In genomic region chr14:92549853-92550244, GRCh38 we compare ENCODE assay signal across 9 cellular contexts. TPM values are rescaled to one million over a fixed set of nuclear protein-coding genes. Genes with fewer than 3 reads are reported as not detected.
DNase-seq lines count a peak whose midpoint lies in the region; ATAC-seq and TF ChIP-seq lines count a peak whose summit lies in the region.
"Had no signal": no experiment of that assay in that cellular context is flagged by ENCODE, and none has a peak within 500 bp of the region (broad histone marks: within the 10 kb centered on the region; RNA-seq: fewer than 3 reads in every experiment).

No MANE protein-coding gene starts in this region.

- H3K27me3 Mint-ChIP-seq in activated CD8-positive, alpha-beta T cell treated with anti-CD3 and anti-CD28 coated beads, Interleukin-2, amount 10 ng/mL, durations not matched to agents 7 days and 5 days (ENCODE audit: low read depth): no peaks in the 10 kb centered on the region
- H3K27me3 Mint-ChIP-seq in activated CD8-positive, alpha-beta T cell treated with anti-CD3 and anti-CD28 coated beads for 36 hours: no peaks in the 10 kb centered on the region

- H2BK120ac ChIP-seq in mesenchymal stem cell (ENCODE audit: low read depth, low read length): no peak overlapping the region

- H3K27ac ChIP-seq in coronary artery: peak overlapping the region; percentile 80 to 88
- no peak overlapping the region for H3K27ac ChIP-seq in mesenchymal stem cell (ENCODE audit: low read length, poor library complexity, severe bottlenecking)
- peak overlapping the region; percentile 71 to 80 for H3K27ac ChIP-seq in uterus

- H3K4me3 ChIP-seq in coronary artery (peak overlapping the region; percentile 50), mesenchymal stem cell (ENCODE audit: insufficient read depth in 1 of 2, low read depth in 1 of 2, low read length in 2 of 2) (peak overlapping the region in 1 of 2 experiments; percentile 12), uterus (no peak overlapping the region)

- peak overlapping the region in 1 of 2 experiments; percentile 5 for H3K18ac ChIP-seq in mesenchymal stem cell (ENCODE audit: low read depth in 1 of 2, low read length in 2 of 2)

- H3K9me3 ChIP-seq in mesenchymal stem cell (ENCODE audit: control insufficient read depth, low read length) (no peaks in the 10 kb centered on the region), uterus (no peaks in the 10 kb centered on the region)

- DNase-seq in activated CD8-positive, alpha-beta T cell treated with anti-CD3 and anti-CD28 coated beads, Interleukin-2, amount 10 ng/mL, durations not matched to agents 7 days and 5 days: no peak
- DNase-seq in activated CD8-positive, alpha-beta T cell treated with anti-CD3 and anti-CD28 coated beads for 36 hours: no peak
- DNase-seq in coronary artery (ENCODE audit: low spot score): peak; percentile 87
- DNase-seq in mesenchymal stem cell: no peak
- peak in 1 of 2 donors; percentile 55 for DNase-seq in uterus
- DNase-seq in ureter (ENCODE audit: low spot score): no peak
- DNase-seq in HCEC 1CT: no peak
- DNase-seq: activated naive CD4-positive, alpha-beta T cell had no signal

- no peak overlapping the region for H3K4ac ChIP-seq in mesenchymal stem cell (ENCODE audit: low read depth in 1 of 2, low read length in 2 of 2)

- no peak overlapping the region for H3K4me2 ChIP-seq in mesenchymal stem cell (ENCODE audit: low read length, poor library complexity, severe bottlenecking)

- intact Hi-C loops in activated CD8-positive, alpha-beta T cell treated with anti-CD3 and anti-CD28 coated beads for 36 hours (cut with micrococcal nuclease): no loop called here
- intact Hi-C loops in uterus (cut with DNase I; ENCODE audit: low total_unique reads): no loop called here

- H2AFZ ChIP-seq in mesenchymal stem cell (ENCODE audit: low read depth, low read length): no peak overlapping the region

- H4K91ac ChIP-seq in mesenchymal stem cell (ENCODE audit: low read length): no peak overlapping the region

- H3K4me3 Mint-ChIP-seq in activated CD8-positive, alpha-beta T cell treated with anti-CD3 and anti-CD28 coated beads, Interleukin-2, amount 10 ng/mL, durations not matched to agents 7 days and 5 days: no peak overlapping the region
- no peak overlapping the region for H3K4me3 Mint-ChIP-seq in activated CD8-positive, alpha-beta T cell treated with anti-CD3 and anti-CD28 coated beads for 36 hours

- peaks cover 28% of the 10 kb centered on the region for H3K4me1 ChIP-seq in mesenchymal stem cell (ENCODE audit: control insufficient read depth, insufficient read depth, low read depth, low read length)
- H3K4me1 ChIP-seq in uterus: peaks cover 0 to 6% of the 10 kb centered on the region in 2 donors

- H3K79me1 ChIP-seq in mesenchymal stem cell (replicated peaks; ENCODE audit: low read length, poor library complexity, severe bottlenecking): peaks cover 21% of the 10 kb centered on the region

- H3K23ac ChIP-seq in mesenchymal stem cell (ENCODE audit: low read length in 2 of 2): no peak overlapping the region

- POLR2A ChIA-PET in activated CD8-positive, alpha-beta T cell treated with anti-CD3 and anti-CD28 coated beads, Interleukin-2, amount 10 ng/mL, durations not matched to agents 7 days and 5 days (lab: Charles Lee): interaction anchor here (0.8 to 1.1 kb wide), 4 partner anchors 10 to 53 kb away, joined by 3 to 4 read pairs (median 4); no protein-coding TSS in a partner anchor
- POLR2A ChIA-PET in activated CD8-positive, alpha-beta T cell treated with anti-CD3 and anti-CD28 coated beads for 36 hours (lab: Charles Lee): interaction anchor here (0.7 to 1.5 kb wide), 3 partner anchors 11 to 75 kb away, joined by 3 read pairs; no protein-coding TSS in a partner anchor

- TF ChIP-seq POLR2A in uterus (IDR thresholded peaks at IDR 0.05): no peak

- H3K14ac ChIP-seq in mesenchymal stem cell (ENCODE audit: low read length in 2 of 2): no peak overlapping the region

- H2BK5ac ChIP-seq in mesenchymal stem cell (ENCODE audit: low read depth, low read length, poor library complexity, severe bottlenecking): no peak overlapping the region

- peaks cover 58% of the 10 kb centered on the region for H3K4me1 Mint-ChIP-seq in activated CD8-positive, alpha-beta T cell treated with anti-CD3 and anti-CD28 coated beads, Interleukin-2, amount 10 ng/mL, durations not matched to agents 7 days and 5 days (ENCODE audit: low read depth)
- peaks cover 56% of the 10 kb centered on the region for H3K4me1 Mint-ChIP-seq in activated CD8-positive, alpha-beta T cell treated with anti-CD3 and anti-CD28 coated beads for 36 hours (ENCODE audit: low read depth)

- peak overlapping the region; percentile 15 for H3K27ac Mint-ChIP-seq in activated CD8-positive, alpha-beta T cell treated with anti-CD3 and anti-CD28 coated beads, Interleukin-2, amount 10 ng/mL, durations not matched to agents 7 days and 5 days
- no peak overlapping the region for H3K27ac Mint-ChIP-seq in activated CD8-positive, alpha-beta T cell treated with anti-CD3 and anti-CD28 coated beads for 36 hours

- peak overlapping the region; percentile 63 for H3K9ac ChIP-seq in mesenchymal stem cell (ENCODE audit: low read length)

- no peak overlapping the region for H2AK5ac ChIP-seq in mesenchymal stem cell (ENCODE audit: low read length, severe bottlenecking)

- WGBS in mesenchymal stem cell: 86% methylated on average over 4 of the region's 7 CpGs

- no peak for ATAC-seq in activated CD8-positive, alpha-beta T cell treated with anti-CD3 and anti-CD28 coated beads, Interleukin-2, amount 10 ng/mL, durations not matched to agents 7 days and 5 days
- no peak for ATAC-seq in activated CD8-positive, alpha-beta T cell treated with anti-CD3 and anti-CD28 coated beads for 36 hours
- ATAC-seq in HG03460 (IDR thresholded peaks at IDR 0.05; ENCODE audit: unreplicated experiment): no peak

- CTCF ChIA-PET in activated CD8-positive, alpha-beta T cell treated with anti-CD3 and anti-CD28 coated beads, Interleukin-2, amount 10 ng/mL, durations not matched to agents 7 days and 5 days (lab: Charles Lee): interaction anchor here (1.1 to 2.8 kb wide), 7 partner anchors 11 to 132 kb away, joined by 3 to 16 read pairs (median 5); no protein-coding TSS in a partner anchor
- CTCF ChIA-PET in activated CD8-positive, alpha-beta T cell treated with anti-CD3 and anti-CD28 coated beads for 36 hours (lab: Charles Lee): interaction anchor here (1.3 to 2.4 kb wide), 6 partner anchors 25 to 208 kb away, joined by 3 to 6 read pairs (median 4); no protein-coding TSS in a partner anchor

- H3K9me3 Mint-ChIP-seq in activated CD8-positive, alpha-beta T cell treated with anti-CD3 and anti-CD28 coated beads, Interleukin-2, amount 10 ng/mL, durations not matched to agents 7 days and 5 days (ENCODE audit: insufficient read depth): no peaks in the 10 kb centered on the region
- no peaks in the 10 kb centered on the region for H3K9me3 Mint-ChIP-seq in activated CD8-positive, alpha-beta T cell treated with anti-CD3 and anti-CD28 coated beads for 36 hours

- H2BK12ac ChIP-seq in mesenchymal stem cell (ENCODE audit: low read length in 2 of 2): no peak overlapping the region

- peaks cover 26% of the 10 kb centered on the region for H3K36me3 Mint-ChIP-seq in activated CD8-positive, alpha-beta T cell treated with anti-CD3 and anti-CD28 coated beads, Interleukin-2, amount 10 ng/mL, durations not matched to agents 7 days and 5 days (ENCODE audit: low read depth)
- H3K36me3 Mint-ChIP-seq in activated CD8-positive, alpha-beta T cell treated with anti-CD3 and anti-CD28 coated beads for 36 hours (ENCODE audit: low read depth): peaks cover 12% of the 10 kb centered on the region

- H3K36me3 ChIP-seq in mesenchymal stem cell (ENCODE audit: control insufficient read depth in 1 of 2, insufficient read depth in 2 of 2, low read depth in 1 of 2, low read length in 2 of 2) (peaks cover 0 to 7% of the 10 kb centered on the region in 2 experiments), uterus (no peaks in the 10 kb centered on the region)

- no peak overlapping the region for H2BK15ac ChIP-seq in mesenchymal stem cell (ENCODE audit: low read depth, poor library complexity, severe bottlenecking)

- H3K27me3 ChIP-seq in mesenchymal stem cell (ENCODE audit: control insufficient read depth in 1 of 2, insufficient read depth in 1 of 2, low read length in 2 of 2): no peaks in the 10 kb centered on the region
- no peaks in the 10 kb centered on the region for H3K27me3 ChIP-seq in uterus

- no peak overlapping the region for H4K8ac ChIP-seq in mesenchymal stem cell (ENCODE audit: low read length)

- no peak for TF ChIP-seq CTCF in activated CD8-positive, alpha-beta T cell treated with anti-CD3 and anti-CD28 coated beads for 36 hours (IDR thresholded peaks at IDR 0.05)
- no peak for TF ChIP-seq CTCF in coronary artery (IDR thresholded peaks at IDR 0.05)
- TF ChIP-seq CTCF in uterus (IDR thresholded peaks at IDR 0.05): no peak

RNA-seq across cellular contexts. Expression of gene RIN3, which starts 36.3 kb away (rescaled TPM):
- total RNA-seq in activated CD8-positive, alpha-beta T cell treated with anti-CD3 and anti-CD28 coated beads, Interleukin-2, amount 10 ng/mL, durations not matched to agents 7 days and 5 days: 10 to 100 TPM; 85.6 to 89.0 TPM
- total RNA-seq in activated CD8-positive, alpha-beta T cell treated with anti-CD3 and anti-CD28 coated beads for 36 hours: 10 to 100 TPM; 61.3 to 62.4 TPM
- polyA plus RNA-seq in mesenchymal stem cell (2013, experiment 1 of 2): 19.4 TPM
- polyA plus RNA-seq in mesenchymal stem cell (2013, experiment 2 of 2): 19.3 TPM
- total RNA-seq in uterus (10 to 100 TPM in 2 of 4 donors, 1 to 10 TPM in 2; 6.2 to 29.8 (median 12.2) TPM), ureter (27.3 TPM)
